In the genomic region with DNA sequence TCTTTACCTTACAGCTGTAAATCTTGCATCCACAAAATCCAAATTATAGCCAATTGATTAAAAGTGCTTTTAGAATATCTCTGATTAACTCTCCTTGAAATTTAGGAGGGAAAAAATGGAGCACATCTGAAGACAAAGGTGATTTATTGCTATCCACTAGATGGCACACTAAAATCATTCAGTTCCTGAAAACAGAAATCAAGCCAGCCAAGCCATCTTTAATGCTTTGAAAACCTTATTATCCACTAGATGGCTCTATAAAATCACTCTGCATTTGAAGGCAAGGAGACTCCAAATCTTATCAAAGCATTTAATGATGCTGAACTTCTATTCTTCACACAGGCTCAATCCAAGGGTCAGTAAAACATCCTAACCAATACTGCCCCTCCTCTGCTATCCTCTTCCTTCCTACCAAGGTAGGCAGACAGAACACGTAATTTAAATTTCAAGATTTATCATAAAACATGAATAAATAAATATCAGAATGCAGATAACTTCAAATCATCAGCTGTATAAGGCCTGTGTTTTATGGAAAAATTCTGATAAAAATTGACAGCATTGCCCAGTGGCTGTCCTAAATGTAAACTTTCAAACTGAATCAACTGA, we compare ENCODE assay signal across 1 cellular context.
TF ChIP-seq lines count a peak whose summit lies in the region.

No MANE protein-coding gene starts in this region.

TF ChIP-seq in SK-N-SH, 30 proteins besides CTCF, POLR2A, EP300 and RAD21 (continued from another document):
- TF ChIP-seq, protein P1, sequence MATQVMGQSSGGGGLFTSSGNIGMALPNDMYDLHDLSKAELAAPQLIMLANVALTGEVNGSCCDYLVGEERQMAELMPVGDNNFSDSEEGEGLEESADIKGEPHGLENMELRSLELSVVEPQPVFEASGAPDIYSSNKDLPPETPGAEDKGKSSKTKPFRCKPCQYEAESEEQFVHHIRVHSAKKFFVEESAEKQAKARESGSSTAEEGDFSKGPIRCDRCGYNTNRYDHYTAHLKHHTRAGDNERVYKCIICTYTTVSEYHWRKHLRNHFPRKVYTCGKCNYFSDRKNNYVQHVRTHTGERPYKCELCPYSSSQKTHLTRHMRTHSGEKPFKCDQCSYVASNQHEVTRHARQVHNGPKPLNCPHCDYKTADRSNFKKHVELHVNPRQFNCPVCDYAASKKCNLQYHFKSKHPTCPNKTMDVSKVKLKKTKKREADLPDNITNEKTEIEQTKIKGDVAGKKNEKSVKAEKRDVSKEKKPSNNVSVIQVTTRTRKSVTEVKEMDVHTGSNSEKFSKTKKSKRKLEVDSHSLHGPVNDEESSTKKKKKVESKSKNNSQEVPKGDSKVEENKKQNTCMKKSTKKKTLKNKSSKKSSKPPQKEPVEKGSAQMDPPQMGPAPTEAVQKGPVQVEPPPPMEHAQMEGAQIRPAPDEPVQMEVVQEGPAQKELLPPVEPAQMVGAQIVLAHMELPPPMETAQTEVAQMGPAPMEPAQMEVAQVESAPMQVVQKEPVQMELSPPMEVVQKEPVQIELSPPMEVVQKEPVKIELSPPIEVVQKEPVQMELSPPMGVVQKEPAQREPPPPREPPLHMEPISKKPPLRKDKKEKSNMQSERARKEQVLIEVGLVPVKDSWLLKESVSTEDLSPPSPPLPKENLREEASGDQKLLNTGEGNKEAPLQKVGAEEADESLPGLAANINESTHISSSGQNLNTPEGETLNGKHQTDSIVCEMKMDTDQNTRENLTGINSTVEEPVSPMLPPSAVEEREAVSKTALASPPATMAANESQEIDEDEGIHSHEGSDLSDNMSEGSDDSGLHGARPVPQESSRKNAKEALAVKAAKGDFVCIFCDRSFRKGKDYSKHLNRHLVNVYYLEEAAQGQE (IDR thresholded peaks at IDR 0.05; ENCODE audit: low read depth, low read length) = no peak
- TF ChIP-seq MXI1 (IDR thresholded peaks at IDR 0.05; ENCODE audit: low read depth, low read length) (0 out of 2 replicates have a peak, but pooled peaks have one; percentile 22), EZH2phosphoT487 (IDR thresholded peaks at IDR 0.05; ENCODE audit: borderline replicate concordance, low read depth) (no peak), SMC3 (IDR thresholded peaks at IDR 0.05; ENCODE audit: low read depth, low read length) (peak; percentile 95), TEAD4 (IDR thresholded peaks at IDR 0.05; ENCODE audit: borderline replicate concordance, insufficient read depth) (no peak), MEF2A (IDR thresholded peaks at IDR 0.05; ENCODE audit: borderline replicate concordance, low read depth) (no peak)
